ENCODE assay signal across 20 cellular contexts in genomic region chr16:65312071-65312470, GRCh38.
DNase-seq lines count a peak whose midpoint lies in the region; ATAC-seq and TF ChIP-seq lines count a peak whose summit lies in the region.
"Had no signal": no experiment of that assay in that cellular context is flagged by ENCODE, and none has a peak within 500 bp of the region (broad histone marks: within the 10 kb centered on the region; RNA-seq: fewer than 3 reads in every experiment).

No MANE protein-coding gene starts in this region.

- TF ChIP-seq CTCF in fibroblast of pulmonary artery (IDR thresholded peaks at IDR 0.05; ENCODE audit: low read length, missing control alignments) (no peak), mesothelial cell of epicardium (IDR thresholded peaks at IDR 0.05; ENCODE audit: unreplicated experiment) (no peak)

- H3K36me3 Mint-ChIP-seq in mesothelial cell of epicardium: no peaks in the 10 kb centered on the region
- no peaks in the 10 kb centered on the region for H3K36me3 Mint-ChIP-seq in stimulated activated naive B cell treated with anti-CD40 and anti-IgM and Interleukin-4, amounts not matched to agents 10 μg/mL and 1 μg/mL and 100 μg/mL, for 72 hours

- peaks cover 10% of the 10 kb centered on the region for H3K4me1 Mint-ChIP-seq in mesothelial cell of epicardium
- no peaks in the 10 kb centered on the region for H3K4me1 Mint-ChIP-seq in stimulated activated naive B cell treated with anti-CD40 and anti-IgM and Interleukin-4, amounts not matched to agents 10 μg/mL and 1 μg/mL and 100 μg/mL, for 72 hours

- H3K27ac ChIP-seq in SJCRH30: no peak overlapping the region
- H3K27ac ChIP-seq: tibial nerve had no signal

- H3K9ac ChIP-seq in adipocyte (ENCODE audit: low read length): peak overlapping the region; percentile 33

- H3K9me3 Mint-ChIP-seq in mesothelial cell of epicardium: no peaks in the 10 kb centered on the region
- H3K9me3 Mint-ChIP-seq in stimulated activated naive B cell treated with anti-CD40 and anti-IgM and Interleukin-4, amounts not matched to agents 10 μg/mL and 1 μg/mL and 100 μg/mL, for 72 hours: no peaks in the 10 kb centered on the region

- no peak for ATAC-seq in stimulated activated naive B cell treated with anti-CD40 and anti-IgM and Interleukin-4, amounts not matched to agents 10 μg/mL and 1 μg/mL and 100 μg/mL, for 72 hours (replicated peaks)
- ATAC-seq: GM23338, left lobe of liver, psoas muscle had no signal

- no peak overlapping the region for H3K27ac Mint-ChIP-seq in mesothelial cell of epicardium
- H3K27ac Mint-ChIP-seq in stimulated activated naive B cell treated with anti-CD40 and anti-IgM and Interleukin-4, amounts not matched to agents 10 μg/mL and 1 μg/mL and 100 μg/mL, for 72 hours: no peak overlapping the region
- H3K27ac Mint-ChIP-seq: GM23338 had no signal

- H3K4me1 ChIP-seq in adipocyte (ENCODE audit: control insufficient read depth, insufficient read depth, low read length) (peaks cover 46% of the 10 kb centered on the region), SJCRH30 (peaks cover 35% of the 10 kb centered on the region)

- no peaks in the 10 kb centered on the region for H3K36me3 ChIP-seq in adipocyte (ENCODE audit: control insufficient read depth, insufficient read depth, low read length, severe bottlenecking)
- H3K36me3 ChIP-seq in SJCRH30: no peaks in the 10 kb centered on the region
- H3K36me3 ChIP-seq: tibial nerve had no signal

- H3K27me3 Mint-ChIP-seq in mesothelial cell of epicardium (ENCODE audit: low read depth): no peaks in the 10 kb centered on the region
- H3K27me3 Mint-ChIP-seq in stimulated activated naive B cell treated with anti-CD40 and anti-IgM and Interleukin-4, amounts not matched to agents 10 μg/mL and 1 μg/mL and 100 μg/mL, for 72 hours: no peaks in the 10 kb centered on the region

- DNase-seq in GM04503 (ENCODE audit: low read depth) (peak; percentile 21), adipocyte (ENCODE audit: low read depth) (peak; percentile 27), fibroblast of pulmonary artery (ENCODE audit: low read depth) (peak; percentile 39), stromal cell of bone marrow (ENCODE audit: low read depth) (peak; percentile 48), mesothelial cell of epicardium (ENCODE audit: low spot score in 2 of 2, unreplicated experiment in 2 of 2) (no peak), SJCRH30 (no peak)
- no peak for DNase-seq in stimulated activated naive B cell treated with anti-CD40 and anti-IgM and Interleukin-4, amounts not matched to agents 10 μg/mL and 1 μg/mL and 100 μg/mL, for 72 hours
- DNase-seq: activated CD4-positive, alpha-beta T cell treated with anti-CD3 and anti-CD28 coated beads, Interleukin-2, amount 50 U/mL, for 4 hours; activated CD8-positive, alpha-beta memory T cell treated with anti-CD3 and anti-CD28 coated beads, Interleukin-2, amount 50 U/mL, for 48 hours; activated effector memory CD4-positive, alpha-beta T cell treated with Interleukin-2 at 50 U/mL for 16 hours; Calu3; KG1; NCI-H1092; NCI-H1930; psoas muscle; stimulated activated naive CD4-positive, alpha-beta T cell treated with Interleukin-2 at 50 U/mL for 16 hours had no signal

- H3K9me3 ChIP-seq in adipocyte (ENCODE audit: control insufficient read depth, low read length): peaks cover 4% of the 10 kb centered on the region
- 0 out of 2 replicates have a peak, but pooled peaks cover 5% of the 10 kb centered on the region for H3K9me3 ChIP-seq in SJCRH30 (replicated peaks)
- H3K9me3 ChIP-seq: psoas muscle, tibial nerve had no signal

- no peaks in the 10 kb centered on the region for H3K27me3 ChIP-seq in adipocyte (replicated peaks; ENCODE audit: control insufficient read depth, insufficient read depth, low read length)
- no peaks in the 10 kb centered on the region for H3K27me3 ChIP-seq in SJCRH30
- H3K27me3 ChIP-seq: tibial nerve had no signal

- no peak overlapping the region for H3K4me3 Mint-ChIP-seq in mesothelial cell of epicardium
- H3K4me3 Mint-ChIP-seq in stimulated activated naive B cell treated with anti-CD40 and anti-IgM and Interleukin-4, amounts not matched to agents 10 μg/mL and 1 μg/mL and 100 μg/mL, for 72 hours: no peak overlapping the region
- H3K4me3 Mint-ChIP-seq: GM23338 had no signal

- peak overlapping the region; percentile 38 for H3K4me3 ChIP-seq in adipocyte (ENCODE audit: low read length)
- no peak overlapping the region for H3K4me3 ChIP-seq in fibroblast of pulmonary artery (replicated peaks; ENCODE audit: low read depth, low read length)
- H3K4me3 ChIP-seq in SJCRH30: no peak overlapping the region
- H3K4me3 ChIP-seq: GM23338, psoas muscle, skin epidermis, tibial nerve had no signal

Comparison
In these comparisons a context has a peak if more than half of its experiments do, and no peak if none do; other contexts are left out.
1. DNase-seq: peak in GM04503 (single experiment), adipocyte (single experiment), fibroblast of pulmonary artery (single experiment) and stromal cell of bone marrow (single experiment); none in mesothelial cell of epicardium (0 of 2), stimulated activated naive B cell treated with anti-CD40 and anti-IgM and Interleukin-4, amounts not matched to agents 10 μg/mL and 1 μg/mL and 100 μg/mL, for 72 hours (single experiment) and SJCRH30 (0 of 2).